ENCODE assay signal across 10 cellular contexts in the genomic region with DNA sequence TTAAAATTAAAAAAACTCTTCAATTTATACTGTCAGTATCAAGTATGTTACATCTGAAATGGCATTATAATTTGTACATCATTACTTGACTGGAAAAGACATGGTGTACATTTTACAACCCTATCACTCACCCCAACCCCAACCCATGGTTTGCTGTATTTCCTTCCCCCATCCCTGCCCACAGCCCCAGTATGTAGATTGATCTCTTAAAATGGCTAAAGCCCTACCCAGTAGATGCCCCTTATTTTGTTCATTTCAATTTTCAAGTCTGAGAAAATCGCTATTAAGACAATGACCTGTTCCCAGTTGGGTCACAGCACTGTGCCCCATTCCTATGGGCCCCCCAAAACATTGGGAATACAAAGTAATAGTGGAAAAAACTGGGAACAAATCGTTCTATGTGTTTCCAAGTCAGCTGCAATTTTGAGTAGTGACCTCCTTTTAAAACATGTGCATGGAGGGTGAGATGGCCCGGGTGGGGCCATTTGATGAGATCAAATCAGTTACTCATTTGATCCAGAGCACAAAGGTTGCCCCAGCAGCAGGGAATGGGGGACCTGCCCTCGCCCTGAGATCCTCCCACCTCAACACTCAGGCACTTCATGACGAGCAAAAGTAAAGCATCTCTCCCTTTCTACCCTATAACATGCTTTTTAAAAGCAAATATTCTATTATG. TPM values are rescaled to one million over a fixed set of nuclear protein-coding genes. Genes with fewer than 3 reads are reported as not detected.
DNase-seq lines count a peak whose midpoint lies in the region; ATAC-seq and TF ChIP-seq lines count a peak whose summit lies in the region.
"Had no signal": no experiment of that assay in that cellular context is flagged by ENCODE, and none has a peak within 500 bp of the region (broad histone marks: within the 10 kb centered on the region; RNA-seq: fewer than 3 reads in every experiment).

No MANE protein-coding gene starts in this region.

- intact Hi-C loops in CD8-positive, alpha-beta T cell (cut with DNase I, micrococcal nuclease) = loop anchor here in 1 of 2 experiments (1.0 to 5.0 kb wide), 2 partner anchors 9 to 34 kb away; no protein-coding TSS in a partner anchor
- intact Hi-C loops in activated T-helper 2 cell treated with anti-CD3 and anti-CD28 coated beads, Interferon-gamma antibody, Interleukin-2, Interleukin-4, amounts not matched to agents 10 μg/mL and 5 μg/mL and 100 μg/mL, durations not matched to agents 14 hours and 24 hours and 36 hours (cut with micrococcal nuclease) = no loop called here
- intact Hi-C loops in natural killer cell (cut with micrococcal nuclease) = no loop called here

- TF ChIP-seq CTCF in CD8-positive, alpha-beta T cell (IDR thresholded peaks at IDR 0.05) = no peak
- TF ChIP-seq CTCF in natural killer cell (IDR thresholded peaks at IDR 0.05) = no peak

- ATAC-seq in CD8-positive, alpha-beta T cell = no peak
- ATAC-seq in natural killer cell (no peak), GM21723 (IDR thresholded peaks at IDR 0.05; ENCODE audit: unreplicated experiment) (no peak)
- ATAC-seq: K562 had no signal

- POLR2A ChIA-PET in CD8-positive, alpha-beta T cell (lab: Charles Lee) = interaction anchor here (0.6 to 0.7 kb wide), 2 partner anchors 8 to 14 kb away, joined by 3 to 4 read pairs; no protein-coding TSS in a partner anchor

- H3K27me3 ChIP-seq in CD8-positive, alpha-beta T cell (ENCODE audit: insufficient read depth, low read length) = no peaks in the 10 kb centered on the region

- peak in 1 of 7 experiments; percentile 3 for DNase-seq in CD8-positive, alpha-beta T cell
- DNase-seq in activated T-helper 2 cell treated with anti-CD3 and anti-CD28 coated beads, Interferon-gamma antibody, Interleukin-2, Interleukin-4, amounts not matched to agents 10 μg/mL and 5 μg/mL and 100 μg/mL, durations not matched to agents 14 hours and 24 hours and 36 hours (ENCODE audit: low spot score) = no peak
- DNase-seq in natural killer cell (no peak), NCI-H2227 treated with DMSO at 0.1 percent for 48 hours (lab: John Stamatoyannopoulos, UW) (no peak), NCI-H128 (lab: John Stamatoyannopoulos, UW; ENCODE audit: unreplicated experiment) (no peak)
- DNase-seq: cortex of kidney; stimulated activated CD4-positive, alpha-beta T cell treated with anti-CD3 and anti-CD28 coated beads, Interleukin-4, amount 100 ng/mL, for 24 hours had no signal

- H3K27ac ChIP-seq in CD8-positive, alpha-beta T cell (ENCODE audit: low read depth, low read length) = no peak overlapping the region

- CTCF ChIA-PET in CD8-positive, alpha-beta T cell (lab: Charles Lee) = no interaction called here

- H3K27ac Mint-ChIP-seq in CD8-positive, alpha-beta T cell = peak overlapping the region; percentile 69
- peak overlapping the region; percentile 84 to 98 (median 95) for H3K27ac Mint-ChIP-seq in IgD-negative memory B cell
- H3K27ac Mint-ChIP-seq in activated T-helper 2 cell treated with anti-CD3 and anti-CD28 coated beads, Interferon-gamma antibody, Interleukin-2, Interleukin-4, amounts not matched to agents 10 μg/mL and 5 μg/mL and 100 μg/mL, durations not matched to agents 14 hours and 24 hours and 36 hours = peak overlapping the region; percentile 20
- peak overlapping the region; percentile 63 to 80 for H3K27ac Mint-ChIP-seq in natural killer cell

- peaks cover 90% of the 10 kb centered on the region for H3K4me1 ChIP-seq in CD8-positive, alpha-beta T cell (ENCODE audit: insufficient read depth, low read length)

- peaks cover 91% of the 10 kb centered on the region for H3K4me1 Mint-ChIP-seq in CD8-positive, alpha-beta T cell (ENCODE audit: low read depth)
- H3K4me1 Mint-ChIP-seq in IgD-negative memory B cell (peaks cover 82 to 86% (median 86%) of the 10 kb centered on the region in 3 donors), natural killer cell (peaks cover 83 to 85% of the 10 kb centered on the region in 2 donors)
- peaks cover 78% of the 10 kb centered on the region for H3K4me1 Mint-ChIP-seq in activated T-helper 2 cell treated with anti-CD3 and anti-CD28 coated beads, Interferon-gamma antibody, Interleukin-2, Interleukin-4, amounts not matched to agents 10 μg/mL and 5 μg/mL and 100 μg/mL, durations not matched to agents 14 hours and 24 hours and 36 hours (ENCODE audit: low read depth)

- H3K9me3 ChIP-seq in CD8-positive, alpha-beta T cell (ENCODE audit: low read length) = no peaks in the 10 kb centered on the region

- H3K4me3 ChIP-seq in CD8-positive, alpha-beta T cell (ENCODE audit: low read depth, low read length) = no peak overlapping the region
- H3K4me3 ChIP-seq: K562 had no signal

- peaks cover 61% of the 10 kb centered on the region for H3K36me3 Mint-ChIP-seq in CD8-positive, alpha-beta T cell
- peaks cover 30% of the 10 kb centered on the region for H3K36me3 Mint-ChIP-seq in IgD-negative memory B cell
- H3K36me3 Mint-ChIP-seq in activated T-helper 2 cell treated with anti-CD3 and anti-CD28 coated beads, Interferon-gamma antibody, Interleukin-2, Interleukin-4, amounts not matched to agents 10 μg/mL and 5 μg/mL and 100 μg/mL, durations not matched to agents 14 hours and 24 hours and 36 hours (ENCODE audit: low read depth) = peaks cover 75% of the 10 kb centered on the region
- no peaks in the 10 kb centered on the region for H3K36me3 Mint-ChIP-seq in natural killer cell

- peak overlapping the region; percentile 7 for H3K4me3 Mint-ChIP-seq in CD8-positive, alpha-beta T cell
- peak overlapping the region; percentile 35 to 87 (median 76) for H3K4me3 Mint-ChIP-seq in IgD-negative memory B cell
- no peak overlapping the region for H3K4me3 Mint-ChIP-seq in activated T-helper 2 cell treated with anti-CD3 and anti-CD28 coated beads, Interferon-gamma antibody, Interleukin-2, Interleukin-4, amounts not matched to agents 10 μg/mL and 5 μg/mL and 100 μg/mL, durations not matched to agents 14 hours and 24 hours and 36 hours (ENCODE audit: low read depth)
- H3K4me3 Mint-ChIP-seq in natural killer cell = peak overlapping the region; percentile 53

- no peaks in the 10 kb centered on the region for H3K9me3 Mint-ChIP-seq in CD8-positive, alpha-beta T cell
- H3K9me3 Mint-ChIP-seq in IgD-negative memory B cell = peaks cover 0 to 2% (median 0%) of the 10 kb centered on the region in 3 donors
- H3K9me3 Mint-ChIP-seq in activated T-helper 2 cell treated with anti-CD3 and anti-CD28 coated beads, Interferon-gamma antibody, Interleukin-2, Interleukin-4, amounts not matched to agents 10 μg/mL and 5 μg/mL and 100 μg/mL, durations not matched to agents 14 hours and 24 hours and 36 hours = no peaks in the 10 kb centered on the region
- H3K9me3 Mint-ChIP-seq in natural killer cell = no peaks in the 10 kb centered on the region

- H3K27me3 Mint-ChIP-seq in CD8-positive, alpha-beta T cell (ENCODE audit: low read depth) = no peaks in the 10 kb centered on the region
- H3K27me3 Mint-ChIP-seq in IgD-negative memory B cell = no peaks in the 10 kb centered on the region
- H3K27me3 Mint-ChIP-seq in activated T-helper 2 cell treated with anti-CD3 and anti-CD28 coated beads, Interferon-gamma antibody, Interleukin-2, Interleukin-4, amounts not matched to agents 10 μg/mL and 5 μg/mL and 100 μg/mL, durations not matched to agents 14 hours and 24 hours and 36 hours (ENCODE audit: low read depth) = no peaks in the 10 kb centered on the region
- H3K27me3 Mint-ChIP-seq in natural killer cell (ENCODE audit: low read depth in 2 of 2) = no peaks in the 10 kb centered on the region

- no peaks in the 10 kb centered on the region for H3K36me3 ChIP-seq in CD8-positive, alpha-beta T cell (ENCODE audit: insufficient read depth, low read length)

RNA-seq across cellular contexts. Expression of a gene that starts 13.3 kb away (rescaled TPM):
- 100 to 1,000 TPM; 626 to 627 TPM for total RNA-seq in CD8-positive, alpha-beta T cell
- 588 TPM for polyA plus RNA-seq in IgD-negative memory B cell
- total RNA-seq in activated T-helper 2 cell treated with anti-CD3 and anti-CD28 coated beads, Interferon-gamma antibody, Interleukin-2, Interleukin-4, amounts not matched to agents 10 μg/mL and 5 μg/mL and 100 μg/mL, durations not matched to agents 14 hours and 24 hours and 36 hours = 204 and 206 TPM in 2 replicates
- total RNA-seq in natural killer cell = 100 to 1,000 TPM; 119 to 157 (median 133) TPM

Comparison
In these comparisons a context has a peak if more than half of its experiments do, and no peak if none do; other contexts are left out.
1. H3K27ac Mint-ChIP-seq: peak in every context shown above with its lines; median percentile 95 in IgD-negative memory B cell; 72 in natural killer cell; 69 in CD8-positive, alpha-beta T cell; 20 in activated T-helper 2 cell treated with anti-CD3 and anti-CD28 coated beads, Interferon-gamma antibody, Interleukin-2, Interleukin-4, amounts not matched to agents 10 μg/mL and 5 μg/mL and 100 μg/mL, durations not matched to agents 14 hours and 24 hours and 36 hours.